8 cellular contexts compared by ENCODE assay signal in genomic region chr20:544153-544725, GRCh38. TPM values are rescaled to one million over a fixed set of nuclear protein-coding genes. Genes with fewer than 3 reads are reported as not detected.
DNase-seq lines count a peak whose midpoint lies in the region; ATAC-seq and TF ChIP-seq lines count a peak whose summit lies in the region.

No MANE protein-coding gene starts in this region.

- no peaks in the 10 kb centered on the region for H3F3A ChIP-seq in smooth muscle cell (ENCODE audit: low read depth)

- H3K9me3 ChIP-seq in right atrium auricular region (no peaks in the 10 kb centered on the region), smooth muscle cell (replicated peaks; ENCODE audit: low read depth) (no peaks in the 10 kb centered on the region), ovary (no peaks in the 10 kb centered on the region)

- peak overlapping the region; percentile 94 for H2AFZ ChIP-seq in smooth muscle cell (ENCODE audit: low read depth)

- H3K4me3 Mint-ChIP-seq in activated CD8-positive, alpha-beta T cell treated with anti-CD3 and anti-CD28 coated beads, Interleukin-2, amount 10 ng/mL, durations not matched to agents 7 days and 5 days, result peak overlapping the region; percentile 81

- TF ChIP-seq CTCF in HFF-Myc (IDR thresholded peaks at IDR 0.05; ENCODE audit: low read depth, low read length, missing control alignments) (no peak), right atrium auricular region (IDR thresholded peaks at IDR 0.05) (no peak), smooth muscle cell (IDR thresholded peaks at IDR 0.05; ENCODE audit: borderline replicate concordance, insufficient read depth, poor library complexity, severe bottlenecking) (no peak), ovary (IDR thresholded peaks at IDR 0.05) (no peak)

- DNase-seq in HFF-Myc (ENCODE audit: extremely low read depth, low read depth), result no peak
- DNase-seq in activated CD8-positive, alpha-beta T cell treated with anti-CD3 and anti-CD28 coated beads, Interleukin-2, amount 10 ng/mL, durations not matched to agents 7 days and 5 days, result no peak
- no peak for DNase-seq in right atrium auricular region (ENCODE audit: low spot score)
- no peak for DNase-seq in smooth muscle cell (lab: John Stamatoyannopoulos, UW; ENCODE audit: unreplicated experiment)
- no peak for DNase-seq in GF-D8 (lab: John Stamatoyannopoulos, UW)
- DNase-seq in DMS114 treated with DMSO at 0.1 percent for 48 hours (lab: John Stamatoyannopoulos, UW; ENCODE audit: unreplicated experiment), result no peak
- no peak for DNase-seq in ovary

- H3K9me3 Mint-ChIP-seq in activated CD8-positive, alpha-beta T cell treated with anti-CD3 and anti-CD28 coated beads, Interleukin-2, amount 10 ng/mL, durations not matched to agents 7 days and 5 days (ENCODE audit: insufficient read depth), result peaks cover 3% of the 10 kb centered on the region

- peaks cover 43% of the 10 kb centered on the region for H3K79me2 ChIP-seq in smooth muscle cell (ENCODE audit: low read depth)

- no peak for ATAC-seq in activated CD8-positive, alpha-beta T cell treated with anti-CD3 and anti-CD28 coated beads, Interleukin-2, amount 10 ng/mL, durations not matched to agents 7 days and 5 days
- ATAC-seq in HG02588 (IDR thresholded peaks at IDR 0.05; ENCODE audit: unreplicated experiment), result no peak

- TF ChIP-seq EP300 in ovary (IDR thresholded peaks at IDR 0.05), result no peak

- H3K36me3 Mint-ChIP-seq in activated CD8-positive, alpha-beta T cell treated with anti-CD3 and anti-CD28 coated beads, Interleukin-2, amount 10 ng/mL, durations not matched to agents 7 days and 5 days (ENCODE audit: low read depth), result peaks cover 40% of the 10 kb centered on the region

- peaks cover 10% of the 10 kb centered on the region for H3K27me3 Mint-ChIP-seq in activated CD8-positive, alpha-beta T cell treated with anti-CD3 and anti-CD28 coated beads, Interleukin-2, amount 10 ng/mL, durations not matched to agents 7 days and 5 days (ENCODE audit: low read depth)

- H3K27me3 ChIP-seq in right atrium auricular region, result no peaks in the 10 kb centered on the region
- H3K27me3 ChIP-seq in smooth muscle cell (ENCODE audit: low read depth), result peaks cover 23% of the 10 kb centered on the region
- no peaks in the 10 kb centered on the region for H3K27me3 ChIP-seq in ovary

- H3K27ac ChIP-seq in right atrium auricular region (peak overlapping the region; percentile 88 to 97), smooth muscle cell (ENCODE audit: low read depth) (peak overlapping the region; percentile 71), ovary (peak overlapping the region in 1 of 2 donors; percentile 92)

- H3K36me3 ChIP-seq in right atrium auricular region (no peaks in the 10 kb centered on the region), smooth muscle cell (ENCODE audit: low read depth) (no peaks in the 10 kb centered on the region), ovary (no peaks in the 10 kb centered on the region)

- peak overlapping the region; percentile 98; the same call in 1 of the 2 replicates for H3K4me3 ChIP-seq in HFF-Myc (replicated peaks; ENCODE audit: low read depth, low read length)
- H3K4me3 ChIP-seq in right atrium auricular region, result peak overlapping the region; percentile 94 to 99
- peak overlapping the region; percentile 98 for H3K4me3 ChIP-seq in smooth muscle cell
- H3K4me3 ChIP-seq in ovary, result no peak overlapping the region

- CTCF ChIA-PET in activated CD8-positive, alpha-beta T cell treated with anti-CD3 and anti-CD28 coated beads, Interleukin-2, amount 10 ng/mL, durations not matched to agents 7 days and 5 days (lab: Charles Lee), result interaction anchor here (1.1 to 2.5 kb wide), 6 partner anchors 17 to 213 kb away, joined by 3 to 11 read pairs (median 4); no protein-coding TSS in a partner anchor

- peaks cover 0 to 39% of the 10 kb centered on the region in 2 donors for H3K4me1 ChIP-seq in right atrium auricular region
- H3K4me1 ChIP-seq in smooth muscle cell (ENCODE audit: low read depth), result peaks cover 13% of the 10 kb centered on the region
- H3K4me1 ChIP-seq in ovary (ENCODE audit: insufficient read depth), result peaks cover 9% of the 10 kb centered on the region

- 81% methylated on average over 6 of the region's 6 CpGs for WGBS in smooth muscle cell (ENCODE audit: low lambda C conversion rate)
- WGBS in ovary, 3 donors, result 25 to 34% (median 31%) methylated on average over 6 of the region's 6 CpGs

- H3K4me1 Mint-ChIP-seq in activated CD8-positive, alpha-beta T cell treated with anti-CD3 and anti-CD28 coated beads, Interleukin-2, amount 10 ng/mL, durations not matched to agents 7 days and 5 days (ENCODE audit: low read depth), result peaks cover 38% of the 10 kb centered on the region

- intact Hi-C loops in ovary (cut with DNase I), result no loop called here

- no peak for TF ChIP-seq POLR2A in ovary (IDR thresholded peaks at IDR 0.05)

- POLR2A ChIA-PET in activated CD8-positive, alpha-beta T cell treated with anti-CD3 and anti-CD28 coated beads, Interleukin-2, amount 10 ng/mL, durations not matched to agents 7 days and 5 days (lab: Charles Lee), result interaction anchor here (1.0 to 2.0 kb wide), 5 partner anchors 18 to 289 kb away, joined by 3 to 8 read pairs (median 3); partner anchors contain the start of gene FAM110A

- H3K4me2 ChIP-seq in smooth muscle cell, result peak overlapping the region; percentile 87

- peak overlapping the region; percentile 94 for H3K27ac Mint-ChIP-seq in activated CD8-positive, alpha-beta T cell treated with anti-CD3 and anti-CD28 coated beads, Interleukin-2, amount 10 ng/mL, durations not matched to agents 7 days and 5 days

- H4K20me1 ChIP-seq in smooth muscle cell (ENCODE audit: low read depth), result peaks cover 38% of the 10 kb centered on the region

- peak overlapping the region; percentile 97 for H3K9ac ChIP-seq in smooth muscle cell (ENCODE audit: low read depth)

RNA-seq across cellular contexts. Expression of gene CSNK2A1, which starts 0.6 kb away (rescaled TPM):
- total RNA-seq in activated CD8-positive, alpha-beta T cell treated with anti-CD3 and anti-CD28 coated beads, Interleukin-2, amount 10 ng/mL, durations not matched to agents 7 days and 5 days, result 100 to 1,000 TPM; 116 to 121 TPM
- 100 to 1,000 TPM in 1 of 2 donors, 10 to 100 TPM in 1; 84.5 to 125 TPM for total RNA-seq in right atrium auricular region
- 165 and 205 TPM in 2 replicates for total RNA-seq in smooth muscle cell
- 74.1 and 82.6 TPM in 2 replicates for polyA plus RNA-seq in smooth muscle cell
- 100 to 1,000 TPM in 1 of 7 donors, 10 to 100 TPM in 6; 40.9 to 117 (median 95.7) TPM for total RNA-seq in ovary
- 100 to 1,000 TPM in 1 of 2 donors, 10 to 100 TPM in 1; 35.8 to 145 TPM for polyA plus RNA-seq in ovary
